ENCODE assay signal across 8 cellular contexts in the genomic region with DNA sequence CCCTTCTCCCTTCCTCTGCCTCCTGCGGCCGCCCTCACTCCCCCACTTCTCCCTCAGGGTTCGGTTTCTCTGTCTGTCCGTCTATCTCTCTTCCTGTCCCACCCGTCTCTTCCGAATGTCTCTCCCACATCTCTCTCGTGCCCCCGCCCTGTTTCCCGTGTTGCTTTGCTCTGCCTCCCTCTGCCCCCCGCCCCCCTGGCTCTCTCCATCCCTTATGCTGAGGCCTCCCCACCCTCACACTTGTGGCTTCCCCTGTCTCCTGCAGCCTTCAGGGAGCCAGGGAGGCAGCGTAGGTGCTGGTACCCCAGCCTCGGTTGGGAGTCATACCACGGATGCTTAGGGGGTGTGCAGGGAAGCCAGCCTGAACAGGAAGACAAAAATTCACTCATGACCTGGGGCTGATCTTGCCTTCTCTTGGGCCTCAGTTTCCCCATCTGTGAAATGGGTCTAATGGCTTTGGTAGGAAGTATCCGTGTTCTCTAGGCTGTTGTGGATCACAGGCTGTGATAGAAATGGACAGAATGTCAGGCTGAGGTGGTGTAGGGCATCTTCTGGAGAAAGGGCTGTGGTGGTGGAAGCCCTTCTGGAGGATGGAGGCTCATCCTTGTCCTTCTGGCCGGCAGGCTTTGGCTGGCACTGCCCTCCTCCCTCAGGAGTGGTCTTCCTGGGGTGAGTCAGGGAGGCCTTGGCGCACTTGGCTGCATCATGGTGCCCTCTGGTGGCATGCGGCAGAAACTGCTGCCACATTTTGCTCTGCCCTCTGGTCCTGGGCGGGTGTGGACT. TPM values are rescaled to one million over a fixed set of nuclear protein-coding genes. Genes with fewer than 3 reads are reported as not detected.
DNase-seq lines count a peak whose midpoint lies in the region; ATAC-seq and TF ChIP-seq lines count a peak whose summit lies in the region.

No MANE protein-coding gene starts in this region.

- TF ChIP-seq CTCF in AG10803 (conservative IDR thresholded peaks at IDR 0.05; ENCODE audit: low read length): peak; percentile 87

- H3K27me3 Mint-ChIP-seq in memory B cell: peaks cover 19% of the 10 kb centered on the region

- no peak overlapping the region for H3K4me3 Mint-ChIP-seq in memory B cell

- H3K4me1 Mint-ChIP-seq in memory B cell: no peaks in the 10 kb centered on the region

- ATAC-seq in memory B cell (ENCODE audit: low read depth) (peak; percentile 54), GM18502 (IDR thresholded peaks at IDR 0.05; ENCODE audit: poor library complexity, unreplicated experiment) (no peak)

- no peak overlapping the region for H3K4me3 ChIP-seq in AG10803 (ENCODE audit: low read length)

- H3K27ac Mint-ChIP-seq in memory B cell: no peak overlapping the region

- no peaks in the 10 kb centered on the region for H3K36me3 Mint-ChIP-seq in memory B cell

- DNase-seq in AG10803 (ENCODE audit: low read depth) (peak; percentile 66), H4 (ENCODE audit: low spot score) (peak; percentile 84), NCI-H460 (ENCODE audit: extremely low read depth, low read depth) (peak; percentile 58), ecto neural progenitor cell (ENCODE audit: low spot score) (peak; percentile 87), memory B cell (ENCODE audit: low spot score in 2 of 2) (peak; percentile 63 to 72)
- peak; percentile 29 to 42 for DNase-seq in activated CD4-positive, alpha-beta T cell treated with anti-CD3 and anti-CD28 coated beads, Interleukin-2, amount 50 U/mL, for 24 hours (ENCODE audit: low read depth in 1 of 2, low spot score in 1 of 2)
- peak; percentile 21 to 35 for DNase-seq in stimulated activated CD8-positive, alpha-beta memory T cell treated with anti-CD3 and anti-CD28 coated beads, Interleukin-15, amount 100 ng/mL, for 4 hours (ENCODE audit: low read depth in 2 of 2)

- no peaks in the 10 kb centered on the region for H3K9me3 Mint-ChIP-seq in memory B cell

RNA-seq across cellular contexts. Expression of a gene that starts 55.5 kb away (rescaled TPM):
- total RNA-seq in H4 (2014; rRNA removed; shearing (Covaris generic)): 0.35 and 0.45 TPM in 2 replicates
- total RNA-seq in NCI-H460 (2014; rRNA removed; shearing (Covaris generic)): 0.05 TPM in 1 of 2 replicates, not detected in the other
- polyA plus RNA-seq in NCI-H460 (2014; cell fraction: nucleus; rRNA removed): 0.04 and 0.53 TPM in 2 replicates

Comparison
In these comparisons a context has a peak if more than half of its experiments do, and no peak if none do; other contexts are left out.
1. DNase-seq: peak in every context shown above with its lines; median percentile 87 in ecto neural progenitor cell; 84 in H4; 68 in memory B cell; 66 in AG10803; 58 in NCI-H460; 36 in activated CD4-positive, alpha-beta T cell treated with anti-CD3 and anti-CD28 coated beads, Interleukin-2, amount 50 U/mL, for 24 hours; 28 in stimulated activated CD8-positive, alpha-beta memory T cell treated with anti-CD3 and anti-CD28 coated beads, Interleukin-15, amount 100 ng/mL, for 4 hours.